In the genomic region with DNA sequence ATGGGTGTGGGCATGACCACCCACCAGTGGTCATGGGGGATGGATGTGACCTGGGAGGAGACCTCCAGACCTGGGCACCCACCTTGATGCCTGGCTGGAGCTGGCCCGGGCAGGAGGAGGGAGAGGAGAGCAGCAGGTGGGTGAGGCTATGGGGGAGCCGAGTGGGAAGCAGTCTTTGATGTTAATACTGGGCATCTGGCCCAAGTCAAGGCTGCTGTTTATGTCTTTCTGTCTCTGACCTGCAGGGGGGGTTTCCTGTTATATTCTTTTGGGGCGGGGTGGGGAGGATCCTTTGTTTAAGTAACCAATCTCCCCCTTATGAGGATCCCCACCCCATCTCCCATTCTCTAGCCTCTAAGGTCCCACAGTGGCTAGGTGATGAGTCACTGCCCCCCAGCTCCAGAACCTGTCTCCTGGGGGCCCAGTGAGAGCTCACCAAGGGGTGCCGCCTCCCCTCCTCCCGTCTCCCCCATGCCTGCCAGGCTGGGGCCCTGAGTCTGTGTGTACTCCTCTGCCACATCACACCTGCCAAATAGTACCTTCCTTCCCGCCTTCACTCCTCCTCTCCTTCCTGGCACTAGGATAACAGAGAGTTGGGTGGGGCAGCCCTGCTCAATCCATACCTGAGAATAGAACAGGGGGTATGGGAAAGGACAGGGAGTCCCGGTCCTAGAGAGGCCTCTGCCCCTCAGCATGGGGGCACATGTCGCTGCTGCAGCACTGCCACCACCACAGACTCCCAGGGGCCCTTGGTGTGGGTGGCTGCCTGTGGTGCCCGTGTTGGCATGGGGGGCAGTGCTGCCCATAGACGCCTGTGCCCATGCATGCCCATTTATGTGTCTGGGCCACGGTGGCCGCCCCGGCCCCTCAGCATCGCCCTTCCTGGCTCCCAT, we compare ENCODE assay signal across 1 cellular context.
TF ChIP-seq lines count a peak whose summit lies in the region.

No MANE protein-coding gene starts in this region.

TF ChIP-seq in liver, 16 proteins besides CTCF, POLR2A, EP300 and RAD21:
- TF ChIP-seq, protein P1, sequence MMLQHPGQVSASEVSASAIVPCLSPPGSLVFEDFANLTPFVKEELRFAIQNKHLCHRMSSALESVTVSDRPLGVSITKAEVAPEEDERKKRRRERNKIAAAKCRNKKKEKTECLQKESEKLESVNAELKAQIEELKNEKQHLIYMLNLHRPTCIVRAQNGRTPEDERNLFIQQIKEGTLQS (IDR thresholded peaks at IDR 0.05): no peak
- TF ChIP-seq FOXA2 (IDR thresholded peaks at IDR 0.05) (no peak), JUND (IDR thresholded peaks at IDR 0.05) (no peak), GABPA (IDR thresholded peaks at IDR 0.05 in 1 of 2, conservative IDR thresholded peaks at IDR 0.05 in 1 of 2) (no peak), FOXA1 (IDR thresholded peaks at IDR 0.05) (no peak), EGR1 (IDR thresholded peaks at IDR 0.05; ENCODE audit: low read depth in 2 of 2) (no peak), HNF4G (IDR thresholded peaks at IDR 0.05) (no peak)
- TF ChIP-seq, protein P2, sequence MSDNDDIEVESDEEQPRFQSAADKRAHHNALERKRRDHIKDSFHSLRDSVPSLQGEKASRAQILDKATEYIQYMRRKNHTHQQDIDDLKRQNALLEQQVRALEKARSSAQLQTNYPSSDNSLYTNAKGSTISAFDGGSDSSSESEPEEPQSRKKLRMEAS (IDR thresholded peaks at IDR 0.05): no peak
- TF ChIP-seq, protein P3, sequence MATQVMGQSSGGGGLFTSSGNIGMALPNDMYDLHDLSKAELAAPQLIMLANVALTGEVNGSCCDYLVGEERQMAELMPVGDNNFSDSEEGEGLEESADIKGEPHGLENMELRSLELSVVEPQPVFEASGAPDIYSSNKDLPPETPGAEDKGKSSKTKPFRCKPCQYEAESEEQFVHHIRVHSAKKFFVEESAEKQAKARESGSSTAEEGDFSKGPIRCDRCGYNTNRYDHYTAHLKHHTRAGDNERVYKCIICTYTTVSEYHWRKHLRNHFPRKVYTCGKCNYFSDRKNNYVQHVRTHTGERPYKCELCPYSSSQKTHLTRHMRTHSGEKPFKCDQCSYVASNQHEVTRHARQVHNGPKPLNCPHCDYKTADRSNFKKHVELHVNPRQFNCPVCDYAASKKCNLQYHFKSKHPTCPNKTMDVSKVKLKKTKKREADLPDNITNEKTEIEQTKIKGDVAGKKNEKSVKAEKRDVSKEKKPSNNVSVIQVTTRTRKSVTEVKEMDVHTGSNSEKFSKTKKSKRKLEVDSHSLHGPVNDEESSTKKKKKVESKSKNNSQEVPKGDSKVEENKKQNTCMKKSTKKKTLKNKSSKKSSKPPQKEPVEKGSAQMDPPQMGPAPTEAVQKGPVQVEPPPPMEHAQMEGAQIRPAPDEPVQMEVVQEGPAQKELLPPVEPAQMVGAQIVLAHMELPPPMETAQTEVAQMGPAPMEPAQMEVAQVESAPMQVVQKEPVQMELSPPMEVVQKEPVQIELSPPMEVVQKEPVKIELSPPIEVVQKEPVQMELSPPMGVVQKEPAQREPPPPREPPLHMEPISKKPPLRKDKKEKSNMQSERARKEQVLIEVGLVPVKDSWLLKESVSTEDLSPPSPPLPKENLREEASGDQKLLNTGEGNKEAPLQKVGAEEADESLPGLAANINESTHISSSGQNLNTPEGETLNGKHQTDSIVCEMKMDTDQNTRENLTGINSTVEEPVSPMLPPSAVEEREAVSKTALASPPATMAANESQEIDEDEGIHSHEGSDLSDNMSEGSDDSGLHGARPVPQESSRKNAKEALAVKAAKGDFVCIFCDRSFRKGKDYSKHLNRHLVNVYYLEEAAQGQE (IDR thresholded peaks at IDR 0.05): no peak
